20 cellular contexts compared by ENCODE assay signal in the genomic region with DNA sequence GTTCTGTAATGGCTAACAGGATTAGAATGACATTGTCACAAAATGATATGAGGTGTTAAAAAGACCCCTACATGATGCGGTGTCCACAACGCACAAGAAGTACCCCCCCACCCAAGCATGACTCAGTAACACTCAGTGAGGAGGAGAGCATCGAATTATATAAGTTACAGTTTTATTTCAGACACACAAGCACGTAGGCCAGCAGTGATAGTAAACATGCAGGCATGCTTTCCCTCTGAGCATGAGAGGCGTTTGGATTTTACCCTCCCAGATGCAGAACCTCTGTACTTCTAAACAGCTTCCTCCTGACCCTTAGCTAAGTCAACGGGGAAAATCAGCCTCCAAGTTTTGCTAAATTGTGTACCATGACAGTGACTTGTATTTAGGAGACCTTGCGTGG. TPM values are rescaled to one million over a fixed set of nuclear protein-coding genes. Genes with fewer than 3 reads are reported as not detected.
A peak's percentile ranks its signal among the peaks of the same experiment; 100 is the strongest.
DNase-seq lines count a peak whose midpoint lies in the region; ATAC-seq, FAIRE-seq and TF ChIP-seq lines count a peak whose summit lies in the region.
"Had no signal": no experiment of that assay in that cellular context is flagged by ENCODE, and none has a peak within 500 bp of the region (broad histone marks: within the 10 kb centered on the region; RNA-seq: fewer than 3 reads in every experiment).

No MANE protein-coding gene starts in this region.

- H3K36me3 ChIP-seq in HUES48 (ENCODE audit: control insufficient read depth, insufficient read depth, low read length) (peaks cover 8% of the 10 kb centered on the region; the same call in 1 of the 2 replicates), K562 (ENCODE audit: control insufficient read depth, insufficient read depth, low read length) (no peaks in the 10 kb centered on the region), neuronal stem cell (replicated peaks in 1 of 2; ENCODE audit: control insufficient read depth in 2 of 2, insufficient read depth in 2 of 2, low read length in 2 of 2) (no peaks in the 10 kb centered on the region)
- H3K36me3 ChIP-seq: BLaER1, Peyer's patch had no signal

- peak overlapping the region; percentile 47 for H2AFZ ChIP-seq in K562 (ENCODE audit: low read depth, low read length)
- H2AFZ ChIP-seq in neuronal stem cell (ENCODE audit: low read length), result peak overlapping the region; percentile 77

- ATAC-seq in CD4-positive, alpha-beta T cell (ENCODE audit: poor library complexity), result no peak
- no peak for ATAC-seq in K562
- ATAC-seq in GM19455 (IDR thresholded peaks at IDR 0.05; ENCODE audit: unreplicated experiment), result no peak
- ATAC-seq in HG03196 (IDR thresholded peaks at IDR 0.05; ENCODE audit: unreplicated experiment), result no peak
- no peak for ATAC-seq in HG02642 (IDR thresholded peaks at IDR 0.05; ENCODE audit: poor library complexity, unreplicated experiment)
- ATAC-seq: HCT116, Right ventricle myocardium inferior had no signal

- no TSS peak for BruUV-seq in K562 (replicated peaks; lab: Mats Ljungman, UMichigan)

- H3K4me1 Mint-ChIP-seq in CD4-positive, alpha-beta T cell (ENCODE audit: low read depth), result peaks cover 34% of the 10 kb centered on the region

- H3K9me1 ChIP-seq in K562 (ENCODE audit: control insufficient read depth, insufficient read depth, low read length), result no peaks in the 10 kb centered on the region

- H3K14ac ChIP-seq in neuronal stem cell (ENCODE audit: low read length), result no peak overlapping the region

- 0 out of 2 replicates have a peak overlapping the region, but pooled peaks have one; percentile 30 for H3K4me3 ChIP-seq in HUES48 (ENCODE audit: low read depth, low read length)
- no peak overlapping the region for H3K4me3 ChIP-seq in K562
- no peak overlapping the region for H3K4me3 ChIP-seq in neuronal stem cell (ENCODE audit: low read length in 2 of 2)
- H3K4me3 ChIP-seq: BLaER1, Peyer's patch had no signal

- H3K79me1 ChIP-seq in neuronal stem cell (ENCODE audit: low read depth, low read length), result no peaks in the 10 kb centered on the region

- H2AK5ac ChIP-seq in neuronal stem cell (ENCODE audit: low read depth, low read length), result no peak overlapping the region

- no peaks in the 10 kb centered on the region for H4K20me1 ChIP-seq in K562 (replicated peaks; ENCODE audit: control insufficient read depth, insufficient read depth, low read length)
- H4K20me1 ChIP-seq: BLaER1 had no signal

- H3K27me3 ChIP-seq in CD4-positive, alpha-beta T cell (ENCODE audit: control insufficient read depth, insufficient read depth, low read length), result no peaks in the 10 kb centered on the region
- H3K27me3 ChIP-seq in HUES48 (ENCODE audit: control insufficient read depth, insufficient read depth, low read length), result no peaks in the 10 kb centered on the region
- no peaks in the 10 kb centered on the region for H3K27me3 ChIP-seq in K562 (ENCODE audit: control insufficient read depth in 2 of 2, insufficient read depth in 2 of 2, low read length in 2 of 2)
- H3K27me3 ChIP-seq in neuronal stem cell (ENCODE audit: control insufficient read depth in 3 of 3, insufficient read depth in 3 of 3, low read depth in 1 of 3, low read length in 3 of 3), result no peaks in the 10 kb centered on the region
- H3K27me3 ChIP-seq: BLaER1, Peyer's patch had no signal

- POLR2A ChIA-PET in CD4-positive, alpha-beta T cell (lab: Charles Lee), result interaction anchor here (1.3 to 1.4 kb wide), 2 partner anchors 10 to 13 kb away, joined by 5 read pairs; no protein-coding TSS in a partner anchor
- POLR2A ChIA-PET in K562 (lab: Yijun Ruan, JAX), result interaction anchor here (0.7 to 1.5 kb wide), 3 partner anchors 8 to 13 kb away, joined by 4 read pairs; no protein-coding TSS in a partner anchor

- no peak overlapping the region for H2BK15ac ChIP-seq in neuronal stem cell (ENCODE audit: low read length)

- no peak overlapping the region for H4K8ac ChIP-seq in neuronal stem cell (ENCODE audit: low read depth, low read length)

- TF ChIP-seq RAD21 in K562 (CRISPR knock-in tag; conservative IDR thresholded peaks at IDR 0.05 in 1 of 2, IDR thresholded peaks at IDR 0.05 in 1 of 2), result no peak

- in situ Hi-C loops in K562 (cut with MboI), result no loop called here

- no peaks in the 10 kb centered on the region for H3K9me3 ChIP-seq in CD4-positive, alpha-beta T cell (ENCODE audit: control insufficient read depth, low read length)
- H3K9me3 ChIP-seq in HUES48 (ENCODE audit: control insufficient read depth, insufficient read depth, low read length) (no peaks in the 10 kb centered on the region), K562 (replicated peaks; ENCODE audit: control insufficient read depth, insufficient read depth, low read depth, low read length) (no peaks in the 10 kb centered on the region), neuronal stem cell (replicated peaks in 1 of 2; ENCODE audit: control insufficient read depth in 2 of 2, insufficient read depth in 1 of 2, low read depth in 1 of 2, low read length in 2 of 2) (no peaks in the 10 kb centered on the region)
- H3K9me3 ChIP-seq: BLaER1, Peyer's patch had no signal

- H3K23ac ChIP-seq in neuronal stem cell (ENCODE audit: low read depth, low read length, poor library complexity), result no peak overlapping the region

- intact Hi-C loops in CD4-positive, alpha-beta T cell (cut with DNase I, micrococcal nuclease), result no loop called here
- intact Hi-C loops in K562 (cut with micrococcal nuclease), result no loop called here

- peak overlapping the region; percentile 29 for H3K18ac ChIP-seq in neuronal stem cell (ENCODE audit: low read length)

- TF ChIP-seq CTCF in CD4-positive, alpha-beta T cell (IDR thresholded peaks at IDR 0.05), result no peak
- no peak for TF ChIP-seq CTCF in K562 (IDR thresholded peaks at IDR 0.05 in 2 of 3, conservative IDR thresholded peaks at IDR 0.05 in 1 of 3; ENCODE audit: insufficient read depth in 2 of 3, low read depth in 1 of 3, low read length in 3 of 3)

- CTCF ChIA-PET in CD4-positive, alpha-beta T cell (lab: Charles Lee), result no interaction called here
- CTCF ChIA-PET in K562 (lab: Yijun Ruan, JAX; ENCODE audit: low intra/inter-chr PET ratio), result no interaction called here

- no peak overlapping the region for H2BK120ac ChIP-seq in neuronal stem cell (ENCODE audit: low read depth, low read length)

- H2BK5ac ChIP-seq in neuronal stem cell (ENCODE audit: low read length), result no peak overlapping the region

- no peaks in the 10 kb centered on the region for H3K9me3 Mint-ChIP-seq in CD4-positive, alpha-beta T cell
- H3K9me3 Mint-ChIP-seq: CD8-positive, alpha-beta memory T cell had no signal

- H3K4ac ChIP-seq in neuronal stem cell (ENCODE audit: low read length), result no peak overlapping the region

- no peak overlapping the region for H4K91ac ChIP-seq in neuronal stem cell (ENCODE audit: low read depth, low read length, poor library complexity)

- TF ChIP-seq POLR2A in K562 (conservative IDR thresholded peaks at IDR 0.05), result no peak

- no peak for DNase-seq in CD4-positive, alpha-beta T cell
- DNase-seq in K562 (ENCODE audit: extremely low read depth in 1 of 4, low spot score in 3 of 4) (no peak), neuronal stem cell (ENCODE audit: low spot score) (no peak), NCI-H226 (no peak)
- DNase-seq: CD8-positive, alpha-beta memory T cell; NCI-H1048; NCI-H1436 treated with DMSO at 0.1 percent for 48 hours; NCI-H2029 treated with DMSO at 0.1 percent for 48 hours; NCI-H524 treated with DMSO at 0.1 percent for 48 hours; Peyer's patch had no signal

- no peaks in the 10 kb centered on the region for H3K36me3 Mint-ChIP-seq in CD4-positive, alpha-beta T cell (ENCODE audit: low read depth)

- H3K4me1 ChIP-seq in HUES48 (ENCODE audit: control insufficient read depth, insufficient read depth, low read length) (peaks cover 52% of the 10 kb centered on the region), K562 (replicated peaks in 1 of 2; ENCODE audit: control insufficient read depth in 2 of 2, insufficient read depth in 2 of 2, low read length in 2 of 2) (peaks cover 0 to 8% of the 10 kb centered on the region in 2 experiments; a peak in 3 of 5 replicates), neuronal stem cell (ENCODE audit: control insufficient read depth in 2 of 2, insufficient read depth in 1 of 2, low read depth in 1 of 2, low read length in 2 of 2) (peaks cover 36 to 38% of the 10 kb centered on the region in 2 donors)
- H3K4me1 ChIP-seq: Peyer's patch had no signal

- no peak overlapping the region for H3K27ac ChIP-seq in CD4-positive, alpha-beta T cell (ENCODE audit: low read depth, low read length)
- peak overlapping the region; percentile 36 for H3K27ac ChIP-seq in HUES48 (ENCODE audit: low read depth, low read length)
- H3K27ac ChIP-seq in K562 (ENCODE audit: extremely low read depth, low read depth, low read length), result no peak overlapping the region
- H3K27ac ChIP-seq in neuronal stem cell (replicated peaks; ENCODE audit: low read length), result no peak overlapping the region
- H3K27ac ChIP-seq: BLaER1, KMS-11, Peyer's patch had no signal

- H3K27me3 Mint-ChIP-seq in CD4-positive, alpha-beta T cell, result no peaks in the 10 kb centered on the region

- H2BK12ac ChIP-seq in neuronal stem cell (ENCODE audit: low read length), result no peak overlapping the region

- H3K27ac Mint-ChIP-seq in CD4-positive, alpha-beta T cell, result peak overlapping the region; percentile 92

- peak overlapping the region; percentile 3; the same call in 1 of the 2 replicates for H3K4me2 ChIP-seq in K562 (ENCODE audit: insufficient read depth, low read length)
- no peak overlapping the region for H3K4me2 ChIP-seq in neuronal stem cell (ENCODE audit: insufficient read depth, low read length, poor library complexity, severe bottlenecking)
- H3K4me2 ChIP-seq: BLaER1, KMS-11 had no signal

- no peaks in the 10 kb centered on the region for H3K79me2 ChIP-seq in K562 (ENCODE audit: control insufficient read depth, insufficient read depth, low read length)

- H3K9ac ChIP-seq in HUES48 (ENCODE audit: low read depth, low read length), result no peak overlapping the region
- no peak overlapping the region for H3K9ac ChIP-seq in K562 (ENCODE audit: insufficient read depth in 1 of 2, low read depth in 2 of 2, low read length in 2 of 2)
- no peak overlapping the region for H3K9ac ChIP-seq in neuronal stem cell (ENCODE audit: low read depth, low read length, poor library complexity)
- H3K9ac ChIP-seq: BLaER1, KMS-11 had no signal

- 47% methylated on average over 7 of the region's 7 CpGs for WGBS in K562 (ENCODE audit: insufficient coverage, low coverage, missing lambda C conversion rate)
- no CpG with 5 or more reads among the region's 7 CpGs for WGBS in neuronal stem cell (ENCODE audit: extremely low coverage in 2 of 2, insufficient read length in 2 of 2, insufficient replicate concordance in 1 of 2), 2 donors

- TF ChIP-seq EP300 in K562 (IDR thresholded peaks at IDR 0.05; ENCODE audit: low read length), result no peak

- H3K4me3 Mint-ChIP-seq in CD4-positive, alpha-beta T cell, result no peak overlapping the region
- H3K4me3 Mint-ChIP-seq: CD8-positive, alpha-beta memory T cell had no signal

- FAIRE-seq in K562 (lab: Jason Lieb, UNC), result no peak
- FAIRE-seq: A204.1, GM12892 had no signal

RNA-seq across cellular contexts. Expression of a gene that starts 23.9 kb away (rescaled TPM):
- 1,000 to 10,000 TPM; 1,245 to 1,317 TPM for total RNA-seq in CD4-positive, alpha-beta T cell
- 217 and 324 TPM in 2 replicates for total RNA-seq in K562 (2011; cell fraction: chromatin; rRNA removed; ENCODE audit: low replicate concordance)
- 221 and 239 TPM in 2 replicates for total RNA-seq in K562 (2011; cell fraction: nucleolus; rRNA removed)
- 270 and 367 TPM in 2 replicates for total RNA-seq in K562 (2011; cell fraction: nucleoplasm; rRNA removed)
- total RNA-seq in K562 (2014; rRNA removed), result 266 and 294 TPM in 2 replicates
- total RNA-seq in K562 (2014; rRNA removed; fragmentation: Illumina TruSeq; extraction: Trizol), result 212 and 224 TPM in 2 replicates
- 216 and 220 TPM in 2 replicates for total RNA-seq in K562 (2015; rRNA removed; fragmentation: Illumina TruSeq; extraction: Trizol)
- total RNA-seq in K562 (2021), result 422 and 439 TPM in 2 replicates
- polyA plus RNA-seq in K562 (2011; rRNA removed), result 321 and 329 TPM in 2 replicates
- polyA plus RNA-seq in K562 (2011; cell fraction: cytosol; rRNA removed), result 659 and 699 TPM in 2 replicates
- polyA plus RNA-seq in K562 (2011; cell fraction: nucleus; rRNA removed), result 480 and 564 TPM in 2 replicates
- 497 and 536 TPM in 2 replicates for polyA plus RNA-seq in K562 (2012)
- polyA plus RNA-seq in K562 (2014; fragmentation: Illumina TruSeq; extraction: Trizol), result 648 and 649 TPM in 2 replicates
- 100 to 1,000 TPM; 128 to 129 TPM for polyA plus RNA-seq in K562 (2014; fragmentation: Nextera tagmentation; extraction: Ambion mirVana)
- polyA plus RNA-seq in K562 (2014; rRNA removed), result 343 and 398 TPM in 2 replicates
- 360 and 482 TPM in 2 replicates for polyA minus RNA-seq in K562 (2011; rRNA and poly(A)+ RNA removed)
- polyA minus RNA-seq in K562 (2011; cell fraction: cytosol; rRNA and poly(A)+ RNA removed), result 377 and 397 TPM in 2 replicates
- polyA minus RNA-seq in K562 (2011; cell fraction: nucleus; rRNA and poly(A)+ RNA removed), result 103 and 150 TPM in 2 replicates
- polyA plus RNA-seq in neuronal stem cell (2013, experiment 1 of 2), result 1,720 TPM
- polyA plus RNA-seq in neuronal stem cell (2013, experiment 2 of 2), result 1,692 TPM

RNA-seq across cellular contexts. Expression of a gene that starts 25.7 kb away (rescaled TPM):
- total RNA-seq in CD4-positive, alpha-beta T cell, result not detected
- total RNA-seq in K562 (2011; cell fraction: chromatin; rRNA removed; ENCODE audit: low replicate concordance), result 0.42 and 1.3 TPM in 2 replicates
- total RNA-seq in K562 (2011; cell fraction: nucleolus; rRNA removed), result 0.50 and 0.79 TPM in 2 replicates
- 0.92 and 1.1 TPM in 2 replicates for total RNA-seq in K562 (2011; cell fraction: nucleoplasm; rRNA removed)
- total RNA-seq in K562 (2014; rRNA removed), result 0.73 and 2.5 TPM in 2 replicates
- total RNA-seq in K562 (2014; rRNA removed; fragmentation: Illumina TruSeq; extraction: Trizol), result 0.25 and 0.45 TPM in 2 replicates
- 0.64 and 0.69 TPM in 2 replicates for total RNA-seq in K562 (2015; rRNA removed; fragmentation: Illumina TruSeq; extraction: Trizol)
- total RNA-seq in K562 (2021), result 1.2 and 1.3 TPM in 2 replicates
- polyA plus RNA-seq in K562 (2011; rRNA removed), result 0.07 TPM in 2 replicates
- not detected in 2 replicates for polyA plus RNA-seq in K562 (2011; cell fraction: cytosol; rRNA removed)
- polyA plus RNA-seq in K562 (2011; cell fraction: nucleus; rRNA removed), result 0.22 and 0.37 TPM in 2 replicates
- 0.91 and 1.0 TPM in 2 replicates for polyA plus RNA-seq in K562 (2012)
- polyA plus RNA-seq in K562 (2014; fragmentation: Illumina TruSeq; extraction: Trizol), result 0.21 and 0.90 TPM in 2 replicates
- under 1 TPM; 0.04 to 0.14 TPM for polyA plus RNA-seq in K562 (2014; fragmentation: Nextera tagmentation; extraction: Ambion mirVana)
- 1.0 and 1.8 TPM in 2 replicates for polyA plus RNA-seq in K562 (2014; rRNA removed)
- polyA minus RNA-seq in K562 (2011; rRNA and poly(A)+ RNA removed), result not detected in 2 replicates
- not detected in 2 replicates for polyA minus RNA-seq in K562 (2011; cell fraction: cytosol; rRNA and poly(A)+ RNA removed)
- polyA minus RNA-seq in K562 (2011; cell fraction: nucleus; rRNA and poly(A)+ RNA removed), result not detected in 2 replicates
- polyA plus RNA-seq in neuronal stem cell (2013, experiment 1 of 2), result 1.7 TPM
- 1.9 TPM for polyA plus RNA-seq in neuronal stem cell (2013, experiment 2 of 2)
- polyA plus RNA-seq: CD8-positive, alpha-beta memory T cell had no signal
